In genomic region chr5:141862936-141863543, GRCh38 we compare ENCODE assay signal across 27 cellular contexts. TPM values are rescaled to one million over a fixed set of nuclear protein-coding genes. Genes with fewer than 3 reads are reported as not detected.
"Had no signal": no experiment of that assay in that cellular context is flagged by ENCODE, and none has a peak within 500 bp of the region (broad histone marks: within the 10 kb centered on the region; RNA-seq: fewer than 3 reads in every experiment).

No MANE protein-coding gene starts in this region.

- H3K27ac ChIP-seq: left lung, lower lobe of right lung, neutrophil, ovary, spleen, suprapubic skin, thoracic aorta, tibial artery, uterus had no signal

- FAIRE-seq: keratinocyte had no signal

- H3K4me1 Mint-ChIP-seq: nephron; stimulated activated effector memory CD8-positive, alpha-beta T cell treated with anti-CD3 and anti-CD28 coated beads, Interleukin-12 subunit alpha, Interleukin-12 subunit beta, amount 100 ng/mL, for 72 hours had no signal

- H3K27ac Mint-ChIP-seq: mesothelial cell of epicardium; naive thymus-derived CD8-positive, alpha-beta T cell; nephron; progenitor cell of endocrine pancreas; stimulated activated effector memory CD8-positive, alpha-beta T cell treated with anti-CD3 and anti-CD28 coated beads, Interleukin-12 subunit alpha, Interleukin-12 subunit beta, amount 100 ng/mL, for 72 hours had no signal

- H3K9me3 Mint-ChIP-seq: mesothelial cell of epicardium; naive thymus-derived CD8-positive, alpha-beta T cell; nephron; neural crest cell; stimulated activated effector memory CD8-positive, alpha-beta T cell treated with anti-CD3 and anti-CD28 coated beads, Interleukin-12 subunit alpha, Interleukin-12 subunit beta, amount 100 ng/mL, for 72 hours had no signal

- H3K9me3 ChIP-seq: left lung, lower lobe of right lung, neutrophil, ovary, spleen, suprapubic skin, thoracic aorta, tibial artery, uterus had no signal

- H3K4me1 ChIP-seq: left lung, spleen, uterus had no signal

- ATAC-seq: left colon; left lung; lower lobe of right lung; naive thymus-derived CD8-positive, alpha-beta T cell; right cardiac atrium; sciatic nerve; stimulated activated effector memory CD8-positive, alpha-beta T cell treated with anti-CD3 and anti-CD28 coated beads, Interleukin-12 subunit alpha, Interleukin-12 subunit beta, amount 100 ng/mL, for 72 hours had no signal

- H3K27me3 ChIP-seq: ovary, suprapubic skin, tibial artery, uterus had no signal

- H3K4me3 ChIP-seq: left lung, lower lobe of right lung, ovary, skin epidermis, spleen, suprapubic skin, thoracic aorta, tibial artery, uterus had no signal

- DNase-seq: hippocampal formation; lower lobe of right lung; mesendoderm; occipital lobe; ovary; retina; right cardiac atrium; spleen; stimulated activated CD4-positive, alpha-beta T cell treated with anti-CD3 and anti-CD28 coated beads, Interleukin-4, amount 100 ng/mL, for 24 hours; stimulated activated naive CD4-positive, alpha-beta T cell treated with Interleukin-2 at 50 U/mL for 16 hours; tibial artery; trophoblast cell; uterus had no signal

- H3K36me3 ChIP-seq: neutrophil, ovary, spleen, thoracic aorta, uterus had no signal

- H3K4me3 Mint-ChIP-seq: mesothelial cell of epicardium; naive thymus-derived CD8-positive, alpha-beta T cell; nephron; neural crest cell; stimulated activated effector memory CD8-positive, alpha-beta T cell treated with anti-CD3 and anti-CD28 coated beads, Interleukin-12 subunit alpha, Interleukin-12 subunit beta, amount 100 ng/mL, for 72 hours had no signal

RNA-seq across cellular contexts. Expression of gene PCDH1, which starts 15.2 kb away (rescaled TPM):
- total RNA-seq: naive thymus-derived CD8-positive, alpha-beta T cell had no signal
